11 cellular contexts compared by ENCODE assay signal in the genomic region with DNA sequence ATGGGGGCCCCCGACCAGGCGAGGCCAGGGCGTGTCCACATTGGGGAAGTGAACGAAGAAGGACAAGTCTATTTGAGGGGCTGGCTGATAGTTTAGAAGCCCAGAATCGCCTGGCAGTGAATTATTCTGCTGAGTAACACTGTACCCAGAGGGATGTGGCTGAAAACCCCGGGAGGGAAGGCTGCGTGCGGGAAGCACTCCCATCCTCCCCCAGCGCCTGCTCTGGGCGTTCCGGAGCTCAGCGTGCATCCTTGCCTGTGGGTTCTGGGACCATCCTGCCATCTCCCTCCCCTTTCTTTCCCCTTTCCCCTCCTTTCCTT.
DNase-seq lines count a peak whose midpoint lies in the region; ATAC-seq and TF ChIP-seq lines count a peak whose summit lies in the region.
"Had no signal": no experiment of that assay in that cellular context is flagged by ENCODE, and none has a peak within 500 bp of the region (broad histone marks: within the 10 kb centered on the region; RNA-seq: fewer than 3 reads in every experiment).

No MANE protein-coding gene starts in this region.

- H3K27me3 Mint-ChIP-seq in HFFc6 (ENCODE audit: insufficient read depth) (peaks cover 40% of the 10 kb centered on the region), Caco-2 (ENCODE audit: insufficient read depth, unreplicated experiment) (no peaks in the 10 kb centered on the region)
- H3K27me3 Mint-ChIP-seq: CD4-positive, alpha-beta T cell had no signal

- no peak overlapping the region for H3K4me3 ChIP-seq in colonic mucosa
- H3K4me3 ChIP-seq in testis, result no peak overlapping the region
- H3K4me3 ChIP-seq in Caco-2 (ENCODE audit: low read depth, low read length), result no peak overlapping the region
- H3K4me3 ChIP-seq: mucosa of descending colon had no signal

- H3K9me3 ChIP-seq in colonic mucosa (no peaks in the 10 kb centered on the region), testis (no peaks in the 10 kb centered on the region), Caco-2 (no peaks in the 10 kb centered on the region)
- H3K9me3 ChIP-seq: mucosa of descending colon had no signal

- CTCF ChIA-PET in Caco-2 (lab: Charles Lee), result interaction anchor here (1.7 kb wide), 1 partner anchor 79 kb away, joined by 5 read pairs; no protein-coding TSS in a partner anchor

- no peak for ATAC-seq in HG03045 (IDR thresholded peaks at IDR 0.05; ENCODE audit: unreplicated experiment)

- no peak for TF ChIP-seq POLR2A in testis (IDR thresholded peaks at IDR 0.05)

- H3K36me3 Mint-ChIP-seq in HFFc6 (ENCODE audit: low read depth) (no peaks in the 10 kb centered on the region), Caco-2 (ENCODE audit: insufficient read depth, unreplicated experiment) (no peaks in the 10 kb centered on the region)

- H3K4me1 Mint-ChIP-seq in HFFc6 (ENCODE audit: low read depth) (peaks cover 12% of the 10 kb centered on the region), Caco-2 (ENCODE audit: low read depth, unreplicated experiment) (no peaks in the 10 kb centered on the region)

- POLR2A ChIA-PET in Caco-2 (lab: Charles Lee), result no interaction called here

- intact Hi-C loops in colonic mucosa (cut with DNase I), result no loop called here
- intact Hi-C loops in testis (cut with DNase I; ENCODE audit: low total_unique reads), result no loop called here
- intact Hi-C loops in Caco-2 (cut with micrococcal nuclease; ENCODE audit: unreplicated experiment), result no loop called here

- H3K27me3 ChIP-seq in colonic mucosa (no peaks in the 10 kb centered on the region), testis (no peaks in the 10 kb centered on the region), Caco-2 (replicated peaks; ENCODE audit: control insufficient read depth, insufficient read depth, low read length) (no peaks in the 10 kb centered on the region)

- 29 to 57% methylated on average over 8 to 12 of the region's 12 CpGs for WGBS in testis, 2 donors

- peak overlapping the region; percentile 18 for H3K27ac ChIP-seq in colonic mucosa
- peak overlapping the region; percentile 36 to 77 for H3K27ac ChIP-seq in testis

- H3K9me3 Mint-ChIP-seq in HFFc6 (no peaks in the 10 kb centered on the region), Caco-2 (ENCODE audit: unreplicated experiment) (no peaks in the 10 kb centered on the region)
- H3K9me3 Mint-ChIP-seq: CD4-positive, alpha-beta T cell had no signal

- H3K4me1 ChIP-seq in colonic mucosa (no peaks in the 10 kb centered on the region), testis (peaks cover 39% of the 10 kb centered on the region), Caco-2 (no peaks in the 10 kb centered on the region)

- H3K36me3 ChIP-seq in colonic mucosa (no peaks in the 10 kb centered on the region), testis (ENCODE audit: low read depth, missing control alignments) (no peaks in the 10 kb centered on the region), Caco-2 (ENCODE audit: control insufficient read depth, insufficient read depth, low read length) (no peaks in the 10 kb centered on the region)

- TF ChIP-seq CTCF in HFFc6 (IDR thresholded peaks at IDR 0.05) (no peak), colonic mucosa (IDR thresholded peaks at IDR 0.05) (no peak), testis (IDR thresholded peaks at IDR 0.05) (no peak), Caco-2 (IDR thresholded peaks at IDR 0.05; ENCODE audit: insufficient read depth in 1 of 2, low read depth in 1 of 2, low read length in 1 of 2, severe bottlenecking in 1 of 2, unreplicated experiment in 1 of 2) (no peak)

- no TSS peak for BruUV-seq in Caco-2 (replicated peaks; lab: Mats Ljungman, UMichigan)

- H3K9ac ChIP-seq in colonic mucosa (ENCODE audit: low read depth in 2 of 2, low read length in 2 of 2), result peak overlapping the region in 1 of 2 donors; percentile 4

- no peak overlapping the region for H3K4me3 Mint-ChIP-seq in HFFc6
- no peak overlapping the region for H3K4me3 Mint-ChIP-seq in Caco-2 (ENCODE audit: unreplicated experiment)
- H3K4me3 Mint-ChIP-seq: CD4-positive, alpha-beta T cell had no signal

- H3K27ac Mint-ChIP-seq in HFFc6 (peak overlapping the region; percentile 32; the same call in 1 of the 2 replicates), Caco-2 (ENCODE audit: unreplicated experiment) (no peak overlapping the region)
- H3K27ac Mint-ChIP-seq: CD4-positive, alpha-beta T cell had no signal

- DNase-seq in HFFc6 (no peak), colonic mucosa (no peak), mesenteric fat pad (ENCODE audit: low spot score) (peak; percentile 87), testis (no peak), GM19240 (ENCODE audit: insufficient read length, low spot score) (no peak), Caco-2 (no peak)
- no peak for DNase-seq in activated CD8-positive, alpha-beta memory T cell treated with anti-CD3 and anti-CD28 coated beads, Interleukin-2, amount 50 U/mL, for 4 hours
- DNase-seq: CD4-positive, alpha-beta T cell; NCI-H2227 treated with DMSO at 0.1 percent for 48 hours had no signal
